ENCODE assay signal across 8 cellular contexts in genomic region chr5:74934949-74935751, GRCh38.
A peak's percentile ranks its signal among the peaks of the same experiment; 100 is the strongest.
DNase-seq lines count a peak whose midpoint lies in the region; ATAC-seq and TF ChIP-seq lines count a peak whose summit lies in the region.

No MANE protein-coding gene starts in this region.

- H3K27ac ChIP-seq in heart right ventricle (no peak overlapping the region), ectodermal cell (ENCODE audit: insufficient read depth, low read depth, low read length, poor library complexity, severe bottlenecking) (peak overlapping the region; percentile 38)

- peaks cover 34% of the 10 kb centered on the region for H3K4me1 Mint-ChIP-seq in T-helper 2 cell treated with Interferon-gamma antibody and Interleukin-4, amounts not matched to agents 5 μg/mL and 100 μg/mL, for 36 hours (ENCODE audit: low read depth)
- H3K4me1 Mint-ChIP-seq in osteocyte (ENCODE audit: unreplicated experiment): peaks cover 12% of the 10 kb centered on the region

- no peaks in the 10 kb centered on the region for H3K9me3 Mint-ChIP-seq in T-helper 2 cell treated with Interferon-gamma antibody and Interleukin-4, amounts not matched to agents 5 μg/mL and 100 μg/mL, for 36 hours
- no peaks in the 10 kb centered on the region for H3K9me3 Mint-ChIP-seq in osteocyte (ENCODE audit: unreplicated experiment)

- H3K9me3 ChIP-seq in heart right ventricle: peaks cover 0 to 5% (median 0%) of the 10 kb centered on the region in 11 donors
- H3K9me3 ChIP-seq in ectodermal cell (ENCODE audit: control insufficient read depth, low read length): no peaks in the 10 kb centered on the region

- peaks cover 25% of the 10 kb centered on the region for H3K27me3 Mint-ChIP-seq in T-helper 2 cell treated with Interferon-gamma antibody and Interleukin-4, amounts not matched to agents 5 μg/mL and 100 μg/mL, for 36 hours (ENCODE audit: low read depth)
- no peaks in the 10 kb centered on the region for H3K27me3 Mint-ChIP-seq in osteocyte (ENCODE audit: unreplicated experiment)

- no peak overlapping the region for H3K4me3 ChIP-seq in heart right ventricle
- H3K4me3 ChIP-seq in ectodermal cell (ENCODE audit: insufficient read depth, low read depth, low read length): no peak overlapping the region

- H3K4me1 ChIP-seq in heart right ventricle (peaks cover 0 to 7% (median 0%) of the 10 kb centered on the region in 9 donors), ectodermal cell (ENCODE audit: control insufficient read depth, insufficient read depth, low read length) (peaks cover 7% of the 10 kb centered on the region)

- peak overlapping the region; percentile 74 for H3K27ac Mint-ChIP-seq in T-helper 2 cell treated with Interferon-gamma antibody and Interleukin-4, amounts not matched to agents 5 μg/mL and 100 μg/mL, for 36 hours
- H3K27ac Mint-ChIP-seq in osteocyte (ENCODE audit: unreplicated experiment): no peak overlapping the region

- H3K27me3 ChIP-seq in heart right ventricle (peaks cover 0 to 44% (median 26%) of the 10 kb centered on the region in 7 donors), ectodermal cell (ENCODE audit: control insufficient read depth, insufficient read depth, low read length, poor library complexity, severe bottlenecking) (no peaks in the 10 kb centered on the region)

- TF ChIP-seq CTCF in heart right ventricle (IDR thresholded peaks at IDR 0.05) (peak in 5 of 9 donors; percentile 20 to 34 (median 24)), osteocyte (IDR thresholded peaks at IDR 0.05) (peak; percentile 44)

- DNase-seq in heart right ventricle (no peak), Right ventricle myocardium inferior (ENCODE audit: missing footprints) (no peak), osteocyte (ENCODE audit: extremely low spot score, unreplicated experiment) (no peak), NCI-H128 (lab: John Stamatoyannopoulos, UW; ENCODE audit: unreplicated experiment) (no peak), activated gamma-delta T cell (lab: John Stamatoyannopoulos, UW) (no peak)
- peak; percentile 41 for DNase-seq in T-helper 2 cell treated with Interferon-gamma antibody and Interleukin-4, amounts not matched to agents 5 μg/mL and 100 μg/mL, for 36 hours (ENCODE audit: low spot score)

- H3K36me3 ChIP-seq in heart right ventricle (no peaks in the 10 kb centered on the region), ectodermal cell (ENCODE audit: control insufficient read depth, insufficient read depth, low read length) (no peaks in the 10 kb centered on the region)

- no peaks in the 10 kb centered on the region for H3K36me3 Mint-ChIP-seq in T-helper 2 cell treated with Interferon-gamma antibody and Interleukin-4, amounts not matched to agents 5 μg/mL and 100 μg/mL, for 36 hours (ENCODE audit: low read depth)
- H3K36me3 Mint-ChIP-seq in osteocyte (ENCODE audit: unreplicated experiment): no peaks in the 10 kb centered on the region

- peak overlapping the region; percentile 65 for H3K4me3 Mint-ChIP-seq in T-helper 2 cell treated with Interferon-gamma antibody and Interleukin-4, amounts not matched to agents 5 μg/mL and 100 μg/mL, for 36 hours
- H3K4me3 Mint-ChIP-seq in osteocyte (ENCODE audit: unreplicated experiment): no peak overlapping the region

- WGBS in heart right ventricle, 2 donors: 28 to 31% methylated on average over 9 of the region's 9 CpGs
- 35 to 39% methylated on average over 9 of the region's 9 CpGs for WGBS in ectodermal cell, 2 experiments

- ATAC-seq in heart right ventricle (peak in 3 of 8 donors; percentile 41 to 58 (median 42)), Right ventricle myocardium inferior (no peak), HG03354 (IDR thresholded peaks at IDR 0.05; ENCODE audit: poor library complexity, severe bottlenecking, unreplicated experiment) (no peak)

- intact Hi-C loops in heart right ventricle (cut with DNase I) (no loop called here), Right ventricle myocardium inferior (cut with DNase I) (no loop called here)
